Comparison of ENCODE assay signal across 8 cellular contexts in genomic region chr3:188185717-188186236, GRCh38. TPM values are rescaled to one million over a fixed set of nuclear protein-coding genes. Genes with fewer than 3 reads are reported as not detected.
DNase-seq lines count a peak whose midpoint lies in the region; ATAC-seq, FAIRE-seq and TF ChIP-seq lines count a peak whose summit lies in the region.

No MANE protein-coding gene starts in this region.

- H2AFZ ChIP-seq in GM23338, result no peak overlapping the region

- 19 to 21% methylated on average over 7 of the region's 7 CpGs for WGBS in pancreas, 2 donors

- H3K36me3 ChIP-seq in GM23338 (ENCODE audit: insufficient read depth) (no peaks in the 10 kb centered on the region), pancreas (no peaks in the 10 kb centered on the region)

- peak overlapping the region; percentile 72 for H3K27ac Mint-ChIP-seq in GM23338

- H3K9me3 ChIP-seq in pancreas, result no peaks in the 10 kb centered on the region

- peaks cover 20% of the 10 kb centered on the region for H3K4me1 ChIP-seq in GM23338 (ENCODE audit: insufficient read depth)
- H3K4me1 ChIP-seq in pancreas, result peaks cover 15 to 40% (median 39%) of the 10 kb centered on the region in 3 donors

- H3K4me3 ChIP-seq in GM23338, result no peak overlapping the region
- no peak overlapping the region for H3K4me3 ChIP-seq in pancreas

- ATAC-seq in GM23338 (peak; percentile 50), pancreas (peak; percentile 43 to 70 (median 64)), GM18517 (IDR thresholded peaks at IDR 0.05; ENCODE audit: unreplicated experiment) (no peak)

- no peak overlapping the region; the same call in 1 of the 2 replicates for H3K4me2 ChIP-seq in GM23338

- peaks cover 1% of the 10 kb centered on the region for H3K27me3 Mint-ChIP-seq in GM23338 (ENCODE audit: insufficient read depth, low read depth, poor library complexity)

- intact Hi-C loops in pancreas (cut with DNase I), result no loop called here

- H3F3A ChIP-seq in GM23338 (replicated peaks; ENCODE audit: low read depth), result no peaks in the 10 kb centered on the region

- H4K20me1 ChIP-seq in GM23338 (replicated peaks; ENCODE audit: insufficient read depth), result peaks cover 2% of the 10 kb centered on the region

- H3K27ac ChIP-seq in GM23338 (ENCODE audit: low read depth) (peak overlapping the region; percentile 77), epithelial cell of prostate (peak overlapping the region; percentile 48), pancreas (peak overlapping the region; percentile 14 to 70 (median 24))

- H3K4me1 Mint-ChIP-seq in GM23338, result peaks cover 30% of the 10 kb centered on the region

- no peak for TF ChIP-seq CTCF in GM23338 (conservative IDR thresholded peaks at IDR 0.05; ENCODE audit: low read depth in 2 of 2)
- no peak for TF ChIP-seq CTCF in pancreas (IDR thresholded peaks at IDR 0.05)
- TF ChIP-seq CTCF in GM10266 (IDR thresholded peaks at IDR 0.05; ENCODE audit: control insufficient read depth, insufficient read depth, low read depth, missing control alignments), result no peak

- H3K9me2 ChIP-seq in GM23338 (ENCODE audit: insufficient read depth), result no peaks in the 10 kb centered on the region

- DNase-seq in GM23338 (ENCODE audit: low spot score), result no peak
- peak; percentile 32 for DNase-seq in NCI-H345 treated with DMSO at 0.1 percent for 48 hours (lab: John Stamatoyannopoulos, UW; ENCODE audit: unreplicated experiment)
- no peak for DNase-seq in epithelial cell of prostate (ENCODE audit: low read depth, low spot score)
- peak in 1 of 6 donors; percentile 22 for DNase-seq in pancreas
- DNase-seq in GM10266 (ENCODE audit: extremely low spot score), result no peak
- DNase-seq in activated CD4-positive, alpha-beta T cell treated with anti-CD3 and anti-CD28 coated beads for 4 hours, result no peak
- DNase-seq in NCI-H524 (lab: John Stamatoyannopoulos, UW), result no peak

- no peaks in the 10 kb centered on the region for H3K36me3 Mint-ChIP-seq in GM23338 (ENCODE audit: low read depth)

- H3K4me3 Mint-ChIP-seq in GM23338, result no peak overlapping the region

- FAIRE-seq in pancreas (lab: Jason Lieb, UNC), result no peak

- no peaks in the 10 kb centered on the region for H3K27me3 ChIP-seq in GM23338 (ENCODE audit: insufficient read depth)
- H3K27me3 ChIP-seq in pancreas, result no peaks in the 10 kb centered on the region

- H3K79me2 ChIP-seq in GM23338 (replicated peaks; ENCODE audit: insufficient read depth), result peaks cover 59% of the 10 kb centered on the region

- H3K9me3 Mint-ChIP-seq in GM23338, result no peaks in the 10 kb centered on the region

TF ChIP-seq in GM23338, 12 proteins besides CTCF, POLR2A, EP300 and RAD21:
- no peak for TF ChIP-seq EZH2phosphoT487 (IDR thresholded peaks at IDR 0.05; ENCODE audit: unreplicated experiment)
- TF ChIP-seq JUNB (IDR thresholded peaks at IDR 0.05; ENCODE audit: unreplicated experiment), result no peak
- TF ChIP-seq ZNF331 (CRISPR knock-in tag; IDR thresholded peaks at IDR 0.05; ENCODE audit: low read depth), result no peak
- no peak for TF ChIP-seq ZNF114 (CRISPR knock-in tag; IDR thresholded peaks at IDR 0.05)
- TF ChIP-seq POLR2AphosphoS5 (IDR thresholded peaks at IDR 0.05; ENCODE audit: low read depth), result no peak
- TF ChIP-seq REST (IDR thresholded peaks at IDR 0.05; ENCODE audit: unreplicated experiment), result no peak

RNA-seq across cellular contexts. Expression of gene LPP, which starts 31.8 kb away (rescaled TPM):
- 35.2 and 36.2 TPM in 2 replicates for total RNA-seq in GM23338 (2014; rRNA removed; shearing (Covaris generic))
- polyA plus RNA-seq in GM23338 (2016; fragmentation: Nextera tagmentation; extraction: Ambion mirVana) (18.1 and 23.0 TPM in 2 replicates), pancreas (1 to 10 TPM; 4.9 to 9.4 TPM)
- 10 to 100 TPM; 43.2 to 84.4 (median 50.3) TPM for total RNA-seq in pancreas

Comparison
In these comparisons a context has a peak if more than half of its experiments do, and no peak if none do; other contexts are left out.
1. H3K27ac ChIP-seq: peak in every context shown above with its lines; median percentile 77 in GM23338; 48 in epithelial cell of prostate; 24 in pancreas.